In the genomic region with DNA sequence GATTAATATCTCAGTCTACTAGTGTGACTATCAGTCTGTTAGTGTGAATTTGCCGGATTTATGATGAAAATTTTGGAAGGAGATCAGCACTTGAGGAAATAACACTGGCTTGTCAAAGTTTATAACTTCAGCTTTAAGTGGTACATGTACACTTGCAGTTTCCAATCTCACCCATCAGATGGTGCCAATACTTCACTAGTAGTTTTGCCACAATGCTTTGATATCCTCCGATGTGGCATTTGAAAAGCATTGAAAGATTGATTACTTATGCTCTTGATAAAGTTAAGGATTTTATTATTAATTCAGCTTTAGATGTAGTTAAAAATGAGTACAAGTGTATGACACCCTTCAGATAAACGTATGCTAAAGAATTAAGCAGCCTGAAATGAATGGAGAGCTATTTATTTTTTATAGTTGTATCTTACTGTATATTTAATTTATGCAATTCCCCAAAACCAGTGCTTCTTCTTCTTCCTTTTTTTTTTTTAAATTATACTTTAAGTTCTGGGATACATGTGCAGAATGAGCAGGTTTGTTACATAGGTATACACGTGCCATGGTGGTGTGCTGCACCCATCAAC, we compare ENCODE assay signal across 9 cellular contexts.
A peak's percentile ranks its signal among the peaks of the same experiment; 100 is the strongest.
DNase-seq lines count a peak whose midpoint lies in the region; ATAC-seq and TF ChIP-seq lines count a peak whose summit lies in the region.
"Had no signal": no experiment of that assay in that cellular context is flagged by ENCODE, and none has a peak within 500 bp of the region (broad histone marks: within the 10 kb centered on the region; RNA-seq: fewer than 3 reads in every experiment).

No MANE protein-coding gene starts in this region.

- DNase-seq in CD4-positive, CD25-positive, alpha-beta regulatory T cell, result peak; percentile 11 to 62 (median 61)
- DNase-seq in GM20000 (ENCODE audit: low spot score) (peak; percentile 20), NCI-H2227 (lab: John Stamatoyannopoulos, UW; ENCODE audit: unreplicated experiment) (peak; percentile 67), fibroblast of the conjunctiva (ENCODE audit: low read depth) (peak; percentile 52), prostate gland (ENCODE audit: low spot score) (peak; percentile 33)
- DNase-seq: naive B cell had no signal

- ATAC-seq in CD4-positive, CD25-positive, alpha-beta regulatory T cell (ENCODE audit: low read depth in 2 of 2), result peak in 1 of 2 donors; percentile 68
- ATAC-seq in GM21526 (IDR thresholded peaks at IDR 0.05; ENCODE audit: low FRiP score, unreplicated experiment) (no peak), HG02623 (IDR thresholded peaks at IDR 0.05; ENCODE audit: unreplicated experiment) (no peak)

- H3K27me3 Mint-ChIP-seq in CD4-positive, CD25-positive, alpha-beta regulatory T cell, result peaks cover 27% of the 10 kb centered on the region

- no peak overlapping the region for H3K27ac Mint-ChIP-seq in CD4-positive, CD25-positive, alpha-beta regulatory T cell
- H3K27ac Mint-ChIP-seq: naive B cell had no signal

- no peak for TF ChIP-seq POLR2A in prostate gland (IDR thresholded peaks at IDR 0.05)

- peaks cover 0 to 2% (median 0%) of the 10 kb centered on the region in 7 donors for H3K9me3 Mint-ChIP-seq in CD4-positive, CD25-positive, alpha-beta regulatory T cell

- peaks cover 0 to 1% (median 0%) of the 10 kb centered on the region in 4 donors for H3K4me1 Mint-ChIP-seq in CD4-positive, CD25-positive, alpha-beta regulatory T cell
- H3K4me1 Mint-ChIP-seq: naive B cell had no signal

- peak; percentile 51 for TF ChIP-seq CTCF in GM20000 (IDR thresholded peaks at IDR 0.05; ENCODE audit: extremely low read depth, missing control alignments)
- TF ChIP-seq CTCF in VCaP (conservative IDR thresholded peaks at IDR 0.05), result peak; percentile 87
- TF ChIP-seq CTCF in prostate gland (IDR thresholded peaks at IDR 0.05), result peak; percentile 14 to 85 (median 70)

- no peaks in the 10 kb centered on the region for H3K4me1 ChIP-seq in CD4-positive, CD25-positive, alpha-beta regulatory T cell (ENCODE audit: control insufficient read depth, insufficient read depth, low read length, poor library complexity, severe bottlenecking)
- no peaks in the 10 kb centered on the region for H3K4me1 ChIP-seq in prostate gland (replicated peaks)

- H3K27ac ChIP-seq in CD4-positive, CD25-positive, alpha-beta regulatory T cell (ENCODE audit: insufficient read depth, low read length, poor library complexity, severe bottlenecking), result no peak overlapping the region
- H3K27ac ChIP-seq in VCaP (no peak overlapping the region), prostate gland (no peak overlapping the region)

- H3K9me3 ChIP-seq in CD4-positive, CD25-positive, alpha-beta regulatory T cell (ENCODE audit: control insufficient read depth in 2 of 2, low read length in 2 of 2), result no peaks in the 10 kb centered on the region
- H3K9me3 ChIP-seq in prostate gland, result no peaks in the 10 kb centered on the region

- no peaks in the 10 kb centered on the region for H3K36me3 ChIP-seq in CD4-positive, CD25-positive, alpha-beta regulatory T cell (ENCODE audit: control insufficient read depth, insufficient read depth, low read length)
- no peaks in the 10 kb centered on the region for H3K36me3 ChIP-seq in prostate gland

- H3K4me3 ChIP-seq in CD4-positive, CD25-positive, alpha-beta regulatory T cell (ENCODE audit: low read depth, low read length), result no peak overlapping the region
- no peak overlapping the region for H3K4me3 ChIP-seq in prostate gland

- 27% methylated on average over 4 of the region's 4 CpGs for WGBS in prostate gland

- H3K4me3 Mint-ChIP-seq in CD4-positive, CD25-positive, alpha-beta regulatory T cell, result no peak overlapping the region
- H3K4me3 Mint-ChIP-seq: naive B cell had no signal

- peaks cover 9% of the 10 kb centered on the region for H3K27me3 ChIP-seq in CD4-positive, CD25-positive, alpha-beta regulatory T cell (ENCODE audit: control insufficient read depth, insufficient read depth, low read length)
- H3K27me3 ChIP-seq in prostate gland (replicated peaks; ENCODE audit: insufficient read depth), result no peaks in the 10 kb centered on the region

- peaks cover 3% of the 10 kb centered on the region for H3K36me3 Mint-ChIP-seq in CD4-positive, CD25-positive, alpha-beta regulatory T cell
- H3K36me3 Mint-ChIP-seq: naive B cell had no signal

- intact Hi-C loops in prostate gland (cut with DNase I), result loop anchor here (5.0 kb wide), 2 partner anchors 184 to 709 kb away; no protein-coding TSS in a partner anchor
